ENCODE assay signal across 9 cellular contexts in the genomic region with DNA sequence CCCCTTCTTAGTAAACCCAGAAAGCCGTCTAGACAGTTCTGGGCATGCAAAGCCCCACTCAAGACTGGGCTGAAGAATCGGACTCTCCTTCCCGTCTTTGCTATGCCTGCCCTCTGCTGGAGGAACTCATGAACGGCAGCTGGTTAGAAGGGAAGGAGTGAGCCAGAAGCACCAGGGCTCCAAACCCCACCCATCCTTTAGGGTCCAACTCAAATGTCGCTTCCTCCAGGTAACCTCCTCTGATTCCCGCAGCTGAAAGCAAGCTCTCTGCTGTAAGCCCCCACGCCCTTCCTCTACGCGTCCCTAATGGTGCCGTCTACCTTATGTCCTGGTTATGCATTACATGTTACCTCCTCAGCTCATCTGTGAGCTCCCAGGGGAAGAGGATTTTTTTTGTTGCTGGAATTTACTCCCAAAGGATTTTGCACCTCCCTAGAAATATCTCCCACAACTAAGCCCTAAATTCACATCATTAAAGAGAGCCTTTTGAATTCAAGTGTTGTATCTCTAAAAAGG. TPM values are rescaled to one million over a fixed set of nuclear protein-coding genes. Genes with fewer than 3 reads are reported as not detected.
A peak's percentile ranks its signal among the peaks of the same experiment; 100 is the strongest.
DNase-seq lines count a peak whose midpoint lies in the region; ATAC-seq and TF ChIP-seq lines count a peak whose summit lies in the region.
"Had no signal": no experiment of that assay in that cellular context is flagged by ENCODE, and none has a peak within 500 bp of the region (broad histone marks: within the 10 kb centered on the region; RNA-seq: fewer than 3 reads in every experiment).

No MANE protein-coding gene starts in this region.

- TF ChIP-seq CTCF in NB4 (IDR thresholded peaks at IDR 0.05; ENCODE audit: low read depth, low read length) (peak; percentile 93), upper lobe of right lung (IDR thresholded peaks at IDR 0.05) (peak; percentile 90)

- no peak overlapping the region for H3K4me3 ChIP-seq in NB4 (ENCODE audit: low read depth, low read length)
- no peak overlapping the region for H3K4me3 ChIP-seq in upper lobe of right lung

- H3K4me3 Mint-ChIP-seq in activated naive CD4-positive, alpha-beta T cell treated with anti-CD3 and anti-CD28 coated beads for 36 hours = no peak overlapping the region

- no peaks in the 10 kb centered on the region for H3K36me3 Mint-ChIP-seq in activated naive CD4-positive, alpha-beta T cell treated with anti-CD3 and anti-CD28 coated beads for 36 hours (ENCODE audit: low read depth)

- peaks cover 2% of the 10 kb centered on the region for H3K27me3 Mint-ChIP-seq in activated naive CD4-positive, alpha-beta T cell treated with anti-CD3 and anti-CD28 coated beads for 36 hours (ENCODE audit: low read depth)

- no peak overlapping the region for H3K27ac ChIP-seq in upper lobe of right lung

- CTCF ChIA-PET in activated naive CD4-positive, alpha-beta T cell treated with anti-CD3 and anti-CD28 coated beads for 36 hours (lab: Charles Lee) = interaction anchor here (0.6 to 4.8 kb wide), 19 partner anchors 9 to 471 kb away, joined by 3 to 142 read pairs (median 5); partner anchors contain the start of gene SLC4A8

- intact Hi-C loops in activated naive CD4-positive, alpha-beta T cell treated with anti-CD3 and anti-CD28 coated beads for 36 hours (cut with micrococcal nuclease) = loop anchor here (1.0 to 10.0 kb wide), 6 partner anchors 107 to 343 kb away; no protein-coding TSS in a partner anchor
- intact Hi-C loops in head of caudate nucleus (cut with DNase I) = loop anchor here (5.0 kb wide), 1 partner anchor 110 kb away; the partner anchor contains the start of gene SLC4A8
- intact Hi-C loops in upper lobe of right lung (cut with DNase I) = loop anchor here (10.0 kb wide), 1 partner anchor 107 kb away; the partner anchor contains the start of gene SLC4A8

- no peaks in the 10 kb centered on the region for H3K9me3 ChIP-seq in upper lobe of right lung

- peaks cover 5% of the 10 kb centered on the region for H3K4me1 Mint-ChIP-seq in activated naive CD4-positive, alpha-beta T cell treated with anti-CD3 and anti-CD28 coated beads for 36 hours (ENCODE audit: low read depth)

- ATAC-seq in GM21390 (IDR thresholded peaks at IDR 0.05; ENCODE audit: unreplicated experiment) (peak; percentile 80), upper lobe of right lung (peak; percentile 95)

- peak in 13 of 14 donors; percentile 7 to 67 (median 34) for DNase-seq in C1 segment of cervical spinal cord (lab: John Stamatoyannopoulos, UW)
- DNase-seq in NB4 (ENCODE audit: low read depth) = peak; percentile 74
- peak; percentile 84 for DNase-seq in SK-N-DZ (ENCODE audit: low spot score)
- DNase-seq in activated naive CD4-positive, alpha-beta T cell treated with anti-CD3 and anti-CD28 coated beads for 36 hours = peak; percentile 87
- DNase-seq in head of caudate nucleus = peak; percentile 39 to 93 (median 81)
- peak; percentile 79 for DNase-seq in pons (ENCODE audit: low spot score)
- DNase-seq in upper lobe of right lung = peak; percentile 76

- TF ChIP-seq POLR2A in NB4 (IDR thresholded peaks at IDR 0.05; ENCODE audit: extremely low read depth, insufficient read length) = no peak

- H3K9me3 Mint-ChIP-seq in activated naive CD4-positive, alpha-beta T cell treated with anti-CD3 and anti-CD28 coated beads for 36 hours = no peaks in the 10 kb centered on the region
- H3K9me3 Mint-ChIP-seq: IgD-negative memory B cell had no signal

- H3K36me3 ChIP-seq in upper lobe of right lung = no peaks in the 10 kb centered on the region

- H3K27ac Mint-ChIP-seq in activated naive CD4-positive, alpha-beta T cell treated with anti-CD3 and anti-CD28 coated beads for 36 hours = no peak overlapping the region
- H3K27ac Mint-ChIP-seq: IgD-negative memory B cell had no signal

- H3K4me1 ChIP-seq in upper lobe of right lung = peaks cover 4% of the 10 kb centered on the region

- peaks cover 5% of the 10 kb centered on the region for H3K27me3 ChIP-seq in upper lobe of right lung

RNA-seq across cellular contexts. Expression of gene SCN8A, which starts 59.0 kb away (rescaled TPM):
- 4.4 and 12.7 TPM in 2 replicates for polyA plus RNA-seq in SK-N-DZ (2014; cell fraction: cytosol; rRNA removed)
- 11.9 and 18.7 TPM in 2 replicates for polyA plus RNA-seq in SK-N-DZ (2014; cell fraction: nucleus; rRNA removed)
- under 1 TPM; 0.42 to 0.50 TPM for total RNA-seq in activated naive CD4-positive, alpha-beta T cell treated with anti-CD3 and anti-CD28 coated beads for 36 hours
- 1.1 TPM for total RNA-seq in upper lobe of right lung

Comparison
In these comparisons a context has a peak if more than half of its experiments do, and no peak if none do; other contexts are left out.
1. DNase-seq: peak in every context shown above with its lines; median percentile 87 in activated naive CD4-positive, alpha-beta T cell treated with anti-CD3 and anti-CD28 coated beads for 36 hours; 84 in SK-N-DZ; 81 in head of caudate nucleus; 79 in pons; 76 in upper lobe of right lung; 74 in NB4; 34 in C1 segment of cervical spinal cord.